ENCODE assay signal across 1 cellular context in the genomic region with DNA sequence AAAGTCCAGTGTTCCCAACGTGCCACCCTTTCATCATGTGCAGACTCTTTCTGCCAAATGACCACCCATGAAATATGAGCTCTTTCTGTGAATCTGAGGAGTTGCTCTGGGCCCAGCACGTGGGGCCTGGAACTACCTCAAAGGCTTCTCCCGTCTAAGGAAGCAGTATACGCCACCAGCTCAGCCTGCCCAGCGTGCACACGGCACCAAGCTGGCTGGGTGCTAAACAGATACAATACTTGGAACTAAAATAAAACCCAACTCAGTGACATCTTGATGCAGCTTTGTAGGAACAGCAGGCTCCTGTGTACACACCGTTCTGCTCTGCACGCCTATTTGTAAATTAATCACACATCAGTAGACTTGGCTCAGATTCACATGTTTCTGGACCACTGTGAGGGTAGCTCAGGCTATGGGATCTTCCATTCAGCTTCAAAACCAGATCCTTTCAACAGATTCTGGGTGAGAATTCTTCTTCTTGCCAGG.
A peak's percentile ranks its signal among the peaks of the same experiment; 100 is the strongest.
TF ChIP-seq lines count a peak whose summit lies in the region.

No MANE protein-coding gene starts in this region.

TF ChIP-seq in HEK293, 187 proteins besides CTCF, POLR2A, EP300 and RAD21 (continued from another document):
- TF ChIP-seq, protein P1, sequence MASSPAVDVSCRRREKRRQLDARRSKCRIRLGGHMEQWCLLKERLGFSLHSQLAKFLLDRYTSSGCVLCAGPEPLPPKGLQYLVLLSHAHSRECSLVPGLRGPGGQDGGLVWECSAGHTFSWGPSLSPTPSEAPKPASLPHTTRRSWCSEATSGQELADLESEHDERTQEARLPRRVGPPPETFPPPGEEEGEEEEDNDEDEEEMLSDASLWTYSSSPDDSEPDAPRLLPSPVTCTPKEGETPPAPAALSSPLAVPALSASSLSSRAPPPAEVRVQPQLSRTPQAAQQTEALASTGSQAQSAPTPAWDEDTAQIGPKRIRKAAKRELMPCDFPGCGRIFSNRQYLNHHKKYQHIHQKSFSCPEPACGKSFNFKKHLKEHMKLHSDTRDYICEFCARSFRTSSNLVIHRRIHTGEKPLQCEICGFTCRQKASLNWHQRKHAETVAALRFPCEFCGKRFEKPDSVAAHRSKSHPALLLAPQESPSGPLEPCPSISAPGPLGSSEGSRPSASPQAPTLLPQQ (tag by site-specific recombination; IDR thresholded peaks at IDR 0.05): peak; percentile 91
